In genomic region chr6:152368761-152369624, GRCh38 we compare ENCODE assay signal across 11 cellular contexts.
A peak's percentile ranks its signal among the peaks of the same experiment; 100 is the strongest.
DNase-seq lines count a peak whose midpoint lies in the region; ATAC-seq, FAIRE-seq and TF ChIP-seq lines count a peak whose summit lies in the region.
"Had no signal": no experiment of that assay in that cellular context is flagged by ENCODE, and none has a peak within 500 bp of the region (broad histone marks: within the 10 kb centered on the region; RNA-seq: fewer than 3 reads in every experiment).

No MANE protein-coding gene starts in this region.

- H3K9me3 ChIP-seq in subcutaneous abdominal adipose tissue (ENCODE audit: control insufficient read depth in 5 of 5, low read length in 5 of 5), result no peaks in the 10 kb centered on the region

- H3K9ac ChIP-seq in subcutaneous abdominal adipose tissue (ENCODE audit: low read length in 5 of 5), result no peak overlapping the region

- H3K27ac ChIP-seq in subcutaneous abdominal adipose tissue (ENCODE audit: low read depth, low read length), result peak overlapping the region; percentile 54

- peaks cover 0 to 10% (median 8%) of the 10 kb centered on the region in 5 donors for H3K4me1 ChIP-seq in subcutaneous abdominal adipose tissue (ENCODE audit: control insufficient read depth in 5 of 5, insufficient read depth in 5 of 5, low read length in 5 of 5)

- ATAC-seq in GM21423 (IDR thresholded peaks at IDR 0.05; ENCODE audit: unreplicated experiment) (no peak), HG03108 (IDR thresholded peaks at IDR 0.05; ENCODE audit: unreplicated experiment) (no peak)
- ATAC-seq: HCT116; natural killer cell treated with Interleukin-12 subunit alpha and Interleukin-12 subunit beta and Interleukin-15 and Interleukin-18, amount 100 ng/mL, for 72 hours had no signal

- H3K4me3 ChIP-seq in epithelial cell of esophagus (ENCODE audit: low read length) (no peak overlapping the region), subcutaneous abdominal adipose tissue (ENCODE audit: low read depth in 1 of 5, low read length in 5 of 5) (peak overlapping the region in 4 of 5 donors; percentile 14 to 52 (median 32))

- H3K36me3 ChIP-seq in subcutaneous abdominal adipose tissue (ENCODE audit: control insufficient read depth in 5 of 5, insufficient read depth in 5 of 5, low read length in 5 of 5), result peaks cover 28 to 54% (median 35%) of the 10 kb centered on the region in 5 donors

- no peaks in the 10 kb centered on the region for H3K27me3 ChIP-seq in subcutaneous abdominal adipose tissue (ENCODE audit: control insufficient read depth in 5 of 5, insufficient read depth in 4 of 5, low read length in 5 of 5)

- no peak for TF ChIP-seq CTCF in epithelial cell of esophagus (IDR thresholded peaks at IDR 0.05; ENCODE audit: insufficient read depth, low read depth, low read length, missing control alignments)
- TF ChIP-seq CTCF in D721Med (IDR thresholded peaks at IDR 0.05; ENCODE audit: insufficient read depth, missing control alignments), result no peak

- FAIRE-seq in D721Med (lab: Jason Lieb, UNC), result no peak
- FAIRE-seq: HTR-8/SVneo had no signal

- DNase-seq in RPMI8226, result peak; percentile 60
- DNase-seq in epithelial cell of esophagus (ENCODE audit: low read depth), result peak; percentile 51
- peak; percentile 63 for DNase-seq in medulla oblongata (ENCODE audit: extremely low spot score)
- DNase-seq in D721Med (ENCODE audit: insufficient read length, low spot score), result no peak
- DNase-seq in stimulated activated naive CD4-positive, alpha-beta T cell (lab: John Stamatoyannopoulos, UW), result no peak

Comparison
In these comparisons a context has a peak if more than half of its experiments do, and no peak if none do; other contexts are left out.
1. DNase-seq: peak in RPMI8226 (single experiment), epithelial cell of esophagus (single experiment) and medulla oblongata (single experiment); none in D721Med (single experiment) and stimulated activated naive CD4-positive, alpha-beta T cell (0 of 6).